In genomic region chr10:132910186-132910880, GRCh38 we compare ENCODE assay signal across 2 cellular contexts.
TF ChIP-seq lines count a peak whose summit lies in the region.

No MANE protein-coding gene starts in this region.

TF ChIP-seq in HepG2, 621 proteins besides CTCF, POLR2A, EP300 and RAD21:
- TF ChIP-seq HCFC1 (IDR thresholded peaks at IDR 0.05; ENCODE audit: low read depth, low read length) (no peak), REL (CRISPR knock-in tag; conservative IDR thresholded peaks at IDR 0.05) (no peak), THAP7 (CRISPR knock-in tag; IDR thresholded peaks at IDR 0.05) (no peak), SIX1 (CRISPR knock-in tag; IDR thresholded peaks at IDR 0.05; ENCODE audit: borderline replicate concordance) (no peak), HMG20B (CRISPR knock-in tag; conservative IDR thresholded peaks at IDR 0.05) (no peak), SNRNP70 (IDR thresholded peaks at IDR 0.05; ENCODE audit: low read depth, low read length) (no peak), TAF15 (IDR thresholded peaks at IDR 0.05; ENCODE audit: low read depth, low read length, poor library complexity, severe bottlenecking) (no peak), NFIC (IDR thresholded peaks at IDR 0.05; ENCODE audit: low read length) (no peak)

TF ChIP-seq in H1, 55 proteins besides CTCF, POLR2A, EP300 and RAD21:
- TF ChIP-seq RFX5 (IDR thresholded peaks at IDR 0.05; ENCODE audit: borderline replicate concordance, low read depth, low read length) (no peak), HDAC2 (IDR thresholded peaks at IDR 0.05; ENCODE audit: borderline replicate concordance in 1 of 2, low read depth in 2 of 2, low read length in 2 of 2) (no peak), MAX (IDR thresholded peaks at IDR 0.05) (no peak), EGR1 (IDR thresholded peaks at IDR 0.05; ENCODE audit: borderline replicate concordance, low read depth, low read length) (no peak), JUN (IDR thresholded peaks at IDR 0.05; ENCODE audit: low read depth, low read length) (no peak), TBP (IDR thresholded peaks at IDR 0.05; ENCODE audit: low read depth, low read length) (no peak), POU5F1 (IDR thresholded peaks at IDR 0.05; ENCODE audit: low read depth, low read length) (no peak), KDM4A (IDR thresholded peaks at IDR 0.05; ENCODE audit: low read depth, low read length, severe bottlenecking) (no peak), HDAC6 (IDR thresholded peaks at IDR 0.05; ENCODE audit: low read depth, low read length) (no peak), ASH2L (IDR thresholded peaks at IDR 0.05; ENCODE audit: low read length) (no peak), CREB1 (IDR thresholded peaks at IDR 0.05) (no peak), CHD1 (IDR thresholded peaks at IDR 0.05; ENCODE audit: low read depth, low read length) (no peak), MAFK (IDR thresholded peaks at IDR 0.05; ENCODE audit: low read depth, low read length) (no peak), SIX5 (IDR thresholded peaks at IDR 0.05; ENCODE audit: low read depth, low read length) (no peak), CHD7 (IDR thresholded peaks at IDR 0.05; ENCODE audit: insufficient replicate concordance, low read length) (no peak), KDM5A (IDR thresholded peaks at IDR 0.05; ENCODE audit: low read length) (no peak)
